8 cellular contexts compared by ENCODE assay signal in genomic region chr5:17112096-17112716, GRCh38.
DNase-seq lines count a peak whose midpoint lies in the region; ATAC-seq, FAIRE-seq and TF ChIP-seq lines count a peak whose summit lies in the region.
"Not testable (repeated sequence)": the region's sequence is repeated elsewhere in the genome, so short reads cannot be mapped to it uniquely, and the experiment has no call there.

No MANE protein-coding gene starts in this region.

- intact Hi-C loops in Calu3 (cut with micrococcal nuclease; ENCODE audit: unreplicated experiment) = loop anchor here (5.0 kb wide), 3 partner anchors 75 to 180 kb away; no protein-coding TSS in a partner anchor
- intact Hi-C loops in Right ventricle myocardium inferior (cut with DNase I); stomach (cut with DNase I; ENCODE audit: low total_unique reads): not testable (repeated sequence)

- not testable (repeated sequence) for H2BK120ac ChIP-seq in mesendoderm (ENCODE audit: low read depth, low read length)

- H3K9me3 ChIP-seq in A549, stomach: not testable (repeated sequence)

- TF ChIP-seq CTCF in A549 (IDR thresholded peaks at IDR 0.05); Calu3 (IDR thresholded peaks at IDR 0.05; ENCODE audit: unreplicated experiment); VCaP (conservative IDR thresholded peaks at IDR 0.05); osteocyte (IDR thresholded peaks at IDR 0.05); stomach (IDR thresholded peaks at IDR 0.05): not testable (repeated sequence)

- not testable (repeated sequence) for FAIRE-seq in A549 (lab: Jason Lieb, UNC)

- not testable (repeated sequence) for H2BK15ac ChIP-seq in mesendoderm (replicated peaks; ENCODE audit: low read depth)

- peaks cover 45% of the 10 kb centered on the region for H3K4me1 Mint-ChIP-seq in Calu3 (ENCODE audit: low read depth, unreplicated experiment)
- H3K4me1 Mint-ChIP-seq in osteocyte (ENCODE audit: unreplicated experiment) = peaks cover 40% of the 10 kb centered on the region

- BruUV-seq in Calu3 (replicated peaks; lab: Mats Ljungman, UMichigan) = not testable (repeated sequence)

- not testable (repeated sequence) for H4K8ac ChIP-seq in mesendoderm (ENCODE audit: low read depth, low read length)

- H3K79me2 ChIP-seq in mesendoderm (ENCODE audit: control insufficient read depth, insufficient read depth, low read length) = not testable (repeated sequence)

- H3K4me2 ChIP-seq in A549 = peak overlapping the region; percentile 70; the same call in 2 of the 3 replicates
- H3K4me2 ChIP-seq in mesendoderm (ENCODE audit: low read length) = not testable (repeated sequence)

- not testable (repeated sequence) for H3K27me3 Mint-ChIP-seq in Calu3 (ENCODE audit: unreplicated experiment); osteocyte (ENCODE audit: unreplicated experiment)

- peak overlapping the region; percentile 16 for H3K4ac ChIP-seq in mesendoderm (ENCODE audit: low read depth, low read length)

- H3K36me3 ChIP-seq in mesendoderm (ENCODE audit: control insufficient read depth, insufficient read depth, low read length); stomach: not testable (repeated sequence)

- H3K36me3 Mint-ChIP-seq in Calu3 (ENCODE audit: insufficient read depth, unreplicated experiment) = peaks cover 15% of the 10 kb centered on the region
- H3K36me3 Mint-ChIP-seq in osteocyte (ENCODE audit: unreplicated experiment) = not testable (repeated sequence)

- not testable (repeated sequence) for TF ChIP-seq POLR2A in A549 (IDR thresholded peaks at IDR 0.05; ENCODE audit: low read length); stomach (IDR thresholded peaks at IDR 0.05)

- H4K5ac ChIP-seq in mesendoderm (ENCODE audit: low read length) = not testable (repeated sequence)

- not testable (repeated sequence) for H3K9ac ChIP-seq in mesendoderm (ENCODE audit: low read length)

- TF ChIP-seq EP300 in A549 (IDR thresholded peaks at IDR 0.05); stomach (IDR thresholded peaks at IDR 0.05): not testable (repeated sequence)

- H3K79me1 ChIP-seq in mesendoderm (ENCODE audit: low read length) = not testable (repeated sequence)

- peak in 1 of 2 experiments; percentile 57; a peak in 3 of 6 replicates for ATAC-seq in A549
- peak; percentile 63 for ATAC-seq in Right ventricle myocardium inferior

- not testable (repeated sequence) for H3K56ac ChIP-seq in mesendoderm (ENCODE audit: low read length)

- 47% methylated on average over 3 of the region's 3 CpGs for WGBS in A549 (ENCODE audit: missing lambda C conversion rate)
- no CpG with 5 or more reads among the region's 3 CpGs for WGBS in mesendoderm (ENCODE audit: extremely low coverage, insufficient coverage, low lambda C conversion rate)
- WGBS in stomach, 5 donors = 42 to 61% (median 51%) methylated on average over 3 of the region's 3 CpGs

- DNase-seq in A549 (ENCODE audit: low read depth in 1 of 2, low spot score in 1 of 2) = peak in 1 of 2 experiments; percentile 78
- not testable (repeated sequence) for DNase-seq in Calu3; Right ventricle myocardium inferior (ENCODE audit: missing footprints); mesendoderm; osteocyte (ENCODE audit: extremely low spot score, unreplicated experiment); stomach
- DNase-seq in HT-29 (ENCODE audit: low spot score) = peak; percentile 59

- not testable (repeated sequence) for H3K18ac ChIP-seq in mesendoderm (ENCODE audit: low read length)

- H3K27me3 ChIP-seq in mesendoderm (ENCODE audit: insufficient read depth, low read length, poor library complexity); stomach: not testable (repeated sequence)

- H3K27ac ChIP-seq in A549 = peak overlapping the region; percentile 76 to 92
- H3K27ac ChIP-seq in VCaP = peak overlapping the region; percentile 93
- not testable (repeated sequence) for H3K27ac ChIP-seq in mesendoderm (ENCODE audit: low read depth, low read length)
- H3K27ac ChIP-seq in stomach = peak overlapping the region; percentile 74 to 85 (median 76)

- not testable (repeated sequence) for H3K4me3 Mint-ChIP-seq in Calu3 (ENCODE audit: low read depth, unreplicated experiment); osteocyte (ENCODE audit: unreplicated experiment)

- not testable (repeated sequence) for H2BK5ac ChIP-seq in mesendoderm (ENCODE audit: low read length)

- peak overlapping the region; percentile 25 for H3K27ac Mint-ChIP-seq in Calu3 (ENCODE audit: unreplicated experiment)
- peak overlapping the region; percentile 82 for H3K27ac Mint-ChIP-seq in osteocyte (ENCODE audit: unreplicated experiment)

- not testable (repeated sequence) for H3K9me3 Mint-ChIP-seq in Calu3 (ENCODE audit: low read depth, unreplicated experiment); osteocyte (ENCODE audit: unreplicated experiment)

- H3K4me1 ChIP-seq in A549 (peaks cover 59% of the 10 kb centered on the region), stomach (peaks cover 9 to 45% (median 24%) of the 10 kb centered on the region in 4 donors)
- not testable (repeated sequence) for H3K4me1 ChIP-seq in mesendoderm (ENCODE audit: control insufficient read depth, low read depth, low read length)

- H2AK5ac ChIP-seq in mesendoderm (ENCODE audit: low read length) = not testable (repeated sequence)

- TF ChIP-seq RAD21 in A549 (conservative IDR thresholded peaks at IDR 0.05 in 1 of 2, IDR thresholded peaks at IDR 0.05 in 1 of 2) = not testable (repeated sequence)

- H3K23ac ChIP-seq in mesendoderm (ENCODE audit: low read length) = not testable (repeated sequence)

- not testable (repeated sequence) for H3K4me3 ChIP-seq in A549; mesendoderm (ENCODE audit: low read length); stomach

- POLR2A ChIA-PET in A549 (lab: Yijun Ruan, JAX) = not testable (repeated sequence)

- CTCF ChIA-PET in A549 (lab: Yijun Ruan, JAX) (interaction anchor here (0.9 to 2.0 kb wide), 3 partner anchors 21 to 78 kb away, joined by 4 to 10 read pairs (median 4); no protein-coding TSS in a partner anchor), Calu3 (lab: Charles Lee) (interaction anchor here (0.6 to 0.8 kb wide), 2 partner anchors 79 to 118 kb away, joined by 3 to 4 read pairs; no protein-coding TSS in a partner anchor)

TF ChIP-seq in A549, 52 proteins besides CTCF, POLR2A, EP300 and RAD21:
- peak; percentile 21; the same call in 1 of the 2 replicates for TF ChIP-seq HOXB13 (CRISPR knock-in tag; IDR thresholded peaks at IDR 0.05; ENCODE audit: low read depth)
- 0 out of 2 replicates have a peak, but pooled peaks have one; percentile 35 for TF ChIP-seq RFX5 (IDR thresholded peaks at IDR 0.05)
- peak; percentile 96 for TF ChIP-seq MAFK (IDR thresholded peaks at IDR 0.05; ENCODE audit: partially characterized antibody)
